Comparison of ENCODE assay signal across 10 cellular contexts in the genomic region with DNA sequence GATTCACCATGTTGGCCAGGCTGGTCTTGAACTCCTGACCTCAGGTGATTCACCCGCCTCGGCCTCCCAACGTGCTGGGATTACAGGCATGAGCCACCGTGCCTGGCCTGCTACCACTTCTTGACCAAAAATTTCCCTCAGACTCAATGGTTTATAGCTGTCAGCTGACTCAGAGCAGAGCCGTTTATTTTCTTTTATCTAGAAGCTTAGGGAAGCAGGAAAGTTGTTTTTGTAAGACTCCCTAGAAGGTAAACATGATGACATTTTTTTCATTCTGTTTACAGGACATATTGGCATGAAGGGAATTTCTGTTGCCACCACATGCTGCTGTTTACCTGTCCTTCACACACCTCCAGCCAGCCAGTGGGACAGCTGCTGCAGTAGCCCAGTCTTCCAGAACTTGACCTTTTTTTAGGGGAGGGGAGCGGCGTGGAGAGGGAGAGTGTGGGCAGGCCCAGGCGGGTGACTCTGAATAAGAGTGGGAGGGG. TPM values are rescaled to one million over a fixed set of nuclear protein-coding genes. Genes with fewer than 3 reads are reported as not detected.
DNase-seq lines count a peak whose midpoint lies in the region; ATAC-seq and TF ChIP-seq lines count a peak whose summit lies in the region.
"Had no signal": no experiment of that assay in that cellular context is flagged by ENCODE, and none has a peak within 500 bp of the region (broad histone marks: within the 10 kb centered on the region; RNA-seq: fewer than 3 reads in every experiment).

No MANE protein-coding gene starts in this region.

- no peak overlapping the region for H3K4me3 ChIP-seq in tibial nerve
- H3K4me3 ChIP-seq: uterus had no signal

- H3K27ac Mint-ChIP-seq in activated CD4-positive, alpha-beta T cell treated with anti-CD3 and anti-CD28 coated beads, Interleukin-2, amount 10 ng/mL, durations not matched to agents 24 days and 14 days = peak overlapping the region; percentile 77
- peak overlapping the region; percentile 82 for H3K27ac Mint-ChIP-seq in stimulated activated naive CD8-positive, alpha-beta T cell treated with anti-CD3 and anti-CD28 coated beads, Interleukin-15, Interleukin-2, amounts not matched to agents 100 ng/mL and 50 ng/mL, for 24 hours

- peaks cover 39% of the 10 kb centered on the region for H3K4me1 Mint-ChIP-seq in activated CD4-positive, alpha-beta T cell treated with anti-CD3 and anti-CD28 coated beads, Interleukin-2, amount 10 ng/mL, durations not matched to agents 24 days and 14 days
- peaks cover 62% of the 10 kb centered on the region for H3K4me1 Mint-ChIP-seq in stimulated activated naive CD8-positive, alpha-beta T cell treated with anti-CD3 and anti-CD28 coated beads, Interleukin-15, Interleukin-2, amounts not matched to agents 100 ng/mL and 50 ng/mL, for 24 hours (ENCODE audit: low read depth)

- intact Hi-C loops in activated CD4-positive, alpha-beta T cell treated with anti-CD3 and anti-CD28 coated beads, Interleukin-2, amount 10 ng/mL, durations not matched to agents 24 days and 14 days (cut with micrococcal nuclease) = no loop called here

- no peak for TF ChIP-seq EP300 in tibial nerve (IDR thresholded peaks at IDR 0.05)

- 40 to 49% methylated on average over 8 of the region's 8 CpGs for WGBS in tibial nerve, 2 donors

- H3K9me3 Mint-ChIP-seq in activated CD4-positive, alpha-beta T cell treated with anti-CD3 and anti-CD28 coated beads, Interleukin-2, amount 10 ng/mL, durations not matched to agents 24 days and 14 days = peaks cover 3% of the 10 kb centered on the region
- H3K9me3 Mint-ChIP-seq in stimulated activated naive CD8-positive, alpha-beta T cell treated with anti-CD3 and anti-CD28 coated beads, Interleukin-15, Interleukin-2, amounts not matched to agents 100 ng/mL and 50 ng/mL, for 24 hours = no peaks in the 10 kb centered on the region

- TF ChIP-seq CTCF in foreskin keratinocyte (conservative IDR thresholded peaks at IDR 0.05) = no peak
- no peak for TF ChIP-seq CTCF in tibial nerve (IDR thresholded peaks at IDR 0.05)

- H3K4me3 Mint-ChIP-seq in activated CD4-positive, alpha-beta T cell treated with anti-CD3 and anti-CD28 coated beads, Interleukin-2, amount 10 ng/mL, durations not matched to agents 24 days and 14 days = peak overlapping the region; percentile 24
- no peak overlapping the region for H3K4me3 Mint-ChIP-seq in stimulated activated naive CD8-positive, alpha-beta T cell treated with anti-CD3 and anti-CD28 coated beads, Interleukin-15, Interleukin-2, amounts not matched to agents 100 ng/mL and 50 ng/mL, for 24 hours

- H3K36me3 ChIP-seq in tibial nerve = no peaks in the 10 kb centered on the region
- H3K36me3 ChIP-seq: uterus had no signal

- H3K27me3 ChIP-seq in foreskin keratinocyte = no peaks in the 10 kb centered on the region
- H3K27me3 ChIP-seq in tibial nerve = no peaks in the 10 kb centered on the region
- H3K27me3 ChIP-seq: uterus had no signal

- H3K4me1 ChIP-seq in foreskin keratinocyte (no peaks in the 10 kb centered on the region), tibial nerve (peaks cover 0 to 14% (median 9%) of the 10 kb centered on the region in 4 donors)
- H3K4me1 ChIP-seq: uterus had no signal

- H3K27ac ChIP-seq in foreskin keratinocyte = no peak overlapping the region
- H3K27ac ChIP-seq in tibial nerve = peak overlapping the region in 1 of 4 donors; percentile 11
- H3K27ac ChIP-seq: uterus had no signal

- ATAC-seq in foreskin keratinocyte (peak; percentile 70), HG03135 (IDR thresholded peaks at IDR 0.05; ENCODE audit: unreplicated experiment) (no peak)

- DNase-seq in activated CD4-positive, alpha-beta T cell treated with anti-CD3 and anti-CD28 coated beads, Interleukin-2, amount 10 ng/mL, durations not matched to agents 24 days and 14 days = no peak
- no peak for DNase-seq in activated CD4-positive, alpha-beta T cell treated with anti-CD3 and anti-CD28 coated beads for 1 hour
- DNase-seq in RKO (ENCODE audit: low spot score) (peak; percentile 58), foreskin keratinocyte (peak in 1 of 2 donors; percentile 66), GOT3 (lab: John Stamatoyannopoulos, UW) (no peak), tibial nerve (ENCODE audit: low spot score in 2 of 2) (no peak)
- DNase-seq: CD4-positive, alpha-beta memory T cell had no signal

- no peaks in the 10 kb centered on the region for H3K9me3 ChIP-seq in tibial nerve
- H3K9me3 ChIP-seq: uterus had no signal

- no peaks in the 10 kb centered on the region for H3K36me3 Mint-ChIP-seq in activated CD4-positive, alpha-beta T cell treated with anti-CD3 and anti-CD28 coated beads, Interleukin-2, amount 10 ng/mL, durations not matched to agents 24 days and 14 days (ENCODE audit: low read depth)
- H3K36me3 Mint-ChIP-seq in stimulated activated naive CD8-positive, alpha-beta T cell treated with anti-CD3 and anti-CD28 coated beads, Interleukin-15, Interleukin-2, amounts not matched to agents 100 ng/mL and 50 ng/mL, for 24 hours (ENCODE audit: low read depth) = no peaks in the 10 kb centered on the region
- H3K36me3 Mint-ChIP-seq: CD4-positive, alpha-beta memory T cell had no signal

- H3K27me3 Mint-ChIP-seq in activated CD4-positive, alpha-beta T cell treated with anti-CD3 and anti-CD28 coated beads, Interleukin-2, amount 10 ng/mL, durations not matched to agents 24 days and 14 days = no peaks in the 10 kb centered on the region
- peaks cover 3% of the 10 kb centered on the region for H3K27me3 Mint-ChIP-seq in stimulated activated naive CD8-positive, alpha-beta T cell treated with anti-CD3 and anti-CD28 coated beads, Interleukin-15, Interleukin-2, amounts not matched to agents 100 ng/mL and 50 ng/mL, for 24 hours
- H3K27me3 Mint-ChIP-seq: CD4-positive, alpha-beta memory T cell had no signal

- no peak for TF ChIP-seq POLR2A in tibial nerve (IDR thresholded peaks at IDR 0.05)

RNA-seq across cellular contexts. Expression of a gene that starts 56.1 kb away (rescaled TPM):
- 51.3 and 52.2 TPM in 2 replicates for total RNA-seq in activated CD4-positive, alpha-beta T cell treated with anti-CD3 and anti-CD28 coated beads, Interleukin-2, amount 10 ng/mL, durations not matched to agents 24 days and 14 days
- total RNA-seq in foreskin keratinocyte (0.92 and 2.0 TPM in 2 replicates), tibial nerve (10 to 100 TPM; 20.5 to 24.3 (median 22.3) TPM)
- polyA plus RNA-seq in foreskin keratinocyte = 0.65 and 0.69 TPM in 2 replicates
